In the genomic region with DNA sequence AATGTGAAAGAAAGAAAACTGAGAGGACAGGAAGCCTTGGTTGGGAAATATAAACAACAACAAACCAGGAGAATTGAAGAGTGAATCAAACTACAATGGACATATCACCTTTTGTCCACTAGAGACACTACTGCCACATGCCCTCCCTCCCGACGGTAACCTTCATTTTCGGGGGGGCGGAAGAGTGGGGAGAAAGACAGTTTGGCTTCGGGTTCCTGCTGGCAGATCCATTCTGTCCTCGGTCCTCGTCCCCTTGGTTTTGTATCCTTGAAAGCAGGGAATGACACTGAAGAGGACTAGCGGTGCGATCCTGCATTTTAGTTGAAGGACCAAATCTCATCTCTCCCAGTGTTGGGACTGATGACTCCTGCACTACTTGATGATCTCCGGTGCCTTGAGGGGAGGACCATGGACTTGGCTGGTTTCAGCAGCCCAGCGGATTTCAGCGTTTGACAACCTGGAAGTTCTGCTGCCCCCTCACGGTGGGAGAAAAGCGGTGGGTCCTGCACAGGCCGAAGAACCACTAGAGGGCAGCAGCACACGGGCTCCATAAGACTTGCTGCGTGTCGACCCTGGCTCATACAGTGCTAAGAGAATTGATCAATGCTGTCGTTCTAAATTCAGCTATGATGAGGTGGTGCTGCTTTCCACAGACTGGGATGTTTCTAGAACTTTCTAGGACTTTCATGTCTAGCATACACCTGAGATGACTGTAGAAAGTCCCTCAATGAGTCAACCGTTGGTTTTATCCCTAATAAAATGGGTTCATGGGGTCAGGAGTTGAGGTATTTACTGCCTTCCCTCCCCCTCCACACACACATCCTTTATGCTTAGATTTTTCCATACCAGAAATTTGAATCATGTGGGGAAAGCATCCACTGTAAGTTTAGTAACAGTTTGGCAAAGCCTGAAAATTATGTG, we compare ENCODE assay signal across 8 cellular contexts. TPM values are rescaled to one million over a fixed set of nuclear protein-coding genes. Genes with fewer than 3 reads are reported as not detected.
DNase-seq lines count a peak whose midpoint lies in the region; ATAC-seq, FAIRE-seq and TF ChIP-seq lines count a peak whose summit lies in the region.

No MANE protein-coding gene starts in this region.

- H3K4me1 Mint-ChIP-seq in progenitor cell of endocrine pancreas (ENCODE audit: low read depth) = no peaks in the 10 kb centered on the region

- ATAC-seq in HG02870 (IDR thresholded peaks at IDR 0.05; ENCODE audit: unreplicated experiment) (peak; percentile 94), heart right ventricle (peak; percentile 90 to 97 (median 95)), upper lobe of right lung (peak; percentile 99)

- no peak overlapping the region for H3K27ac Mint-ChIP-seq in progenitor cell of endocrine pancreas

- 2 to 4% (median 3%) methylated on average over 15 to 20 of the region's 20 CpGs for WGBS in adrenal gland, 4 donors
- 5 to 6% methylated on average over 20 of the region's 20 CpGs for WGBS in heart right ventricle, 2 donors

- intact Hi-C loops in adrenal gland (cut with DNase I) (loop anchor here in 1 of 2 donors (5.0 to 10.0 kb wide), 2 partner anchors 289 to 377 kb away; partner anchors contain the start of gene TMEM267), heart right ventricle (cut with DNase I) (loop anchor here in 9 of 10 donors (2.0 to 10.0 kb wide), 11 partner anchors 15 to 379 kb away; partner anchors contain the start of genes TMEM267 (in 1 of the 9) and ZNF131 (in 1 of the 9)), upper lobe of right lung (cut with DNase I) (no loop called here)

- peak; percentile 98 for FAIRE-seq in GM12892 (lab: Jason Lieb, UNC)

- H3K27ac ChIP-seq in adrenal gland (peak overlapping the region in 4 of 5 donors; percentile 36 to 82 (median 63)), heart right ventricle (peak overlapping the region in 9 of 10 donors; percentile 42 to 76 (median 53)), upper lobe of right lung (peak overlapping the region; percentile 3)

- TF ChIP-seq CTCF in adrenal gland (IDR thresholded peaks at IDR 0.05) (peak; percentile 99 to 100 (median 100)), heart right ventricle (IDR thresholded peaks at IDR 0.05) (peak; percentile 97 to 100 (median 100)), progenitor cell of endocrine pancreas (IDR thresholded peaks at IDR 0.05; ENCODE audit: unreplicated experiment) (peak; percentile 99), upper lobe of right lung (IDR thresholded peaks at IDR 0.05) (peak; percentile 98)

- H3K27me3 ChIP-seq in adrenal gland (no peaks in the 10 kb centered on the region), heart right ventricle (no peaks in the 10 kb centered on the region), upper lobe of right lung (no peaks in the 10 kb centered on the region)

- H3K4me1 ChIP-seq in adrenal gland (replicated peaks in 1 of 2) (peaks cover 0 to 7% of the 10 kb centered on the region in 2 donors), heart right ventricle (peaks cover 0 to 10% (median 5%) of the 10 kb centered on the region in 9 donors), upper lobe of right lung (no peaks in the 10 kb centered on the region)

- H3K9me3 Mint-ChIP-seq in progenitor cell of endocrine pancreas (ENCODE audit: low read depth) = no peaks in the 10 kb centered on the region

- H3K9me3 ChIP-seq in adrenal gland (replicated peaks in 1 of 3) (no peaks in the 10 kb centered on the region), heart right ventricle (no peaks in the 10 kb centered on the region), upper lobe of right lung (no peaks in the 10 kb centered on the region)

- TF ChIP-seq POLR2A in GM12892 (IDR thresholded peaks at IDR 0.05; ENCODE audit: low read depth, low read length) (no peak), adrenal gland (IDR thresholded peaks at IDR 0.05) (no peak)

- no peaks in the 10 kb centered on the region for H3K27me3 Mint-ChIP-seq in progenitor cell of endocrine pancreas

- H3K4me3 ChIP-seq in adrenal gland (peak overlapping the region in 3 of 4 donors; percentile 10 to 44 (median 16)), heart right ventricle (peak overlapping the region in 9 of 10 donors; percentile 26 to 58 (median 48)), upper lobe of right lung (peak overlapping the region; percentile 50)

- no peaks in the 10 kb centered on the region for H3K36me3 Mint-ChIP-seq in progenitor cell of endocrine pancreas (ENCODE audit: insufficient read depth)

- H3K4me3 Mint-ChIP-seq in progenitor cell of endocrine pancreas (ENCODE audit: low read depth) = peak overlapping the region; percentile 28

- no peaks in the 10 kb centered on the region for H3K36me3 ChIP-seq in adrenal gland (replicated peaks in 1 of 2)
- H3K36me3 ChIP-seq in heart right ventricle = peaks cover 0 to 4% (median 0%) of the 10 kb centered on the region in 9 donors
- H3K36me3 ChIP-seq in upper lobe of right lung = no peaks in the 10 kb centered on the region

- DNase-seq in GM12892 (ENCODE audit: insufficient read length) (peak; percentile 67), NCI-H1436 treated with DMSO at 0.1 percent for 48 hours (lab: John Stamatoyannopoulos, UW) (peak; percentile 85), T follicular helper cell (ENCODE audit: low read depth) (peak; percentile 83), adrenal gland (peak; percentile 88 to 96 (median 94)), heart right ventricle (peak; percentile 87 to 90), progenitor cell of endocrine pancreas (ENCODE audit: low spot score, unreplicated experiment) (peak; percentile 83), upper lobe of right lung (peak; percentile 90)

RNA-seq across cellular contexts. Expression of gene ZNF131, which starts 15.1 kb away (rescaled TPM):
- polyA plus RNA-seq in GM12892 (2012; ENCODE audit: missing spikeins) = 26.1 TPM
- total RNA-seq in adrenal gland = 10 to 100 TPM; 11.8 to 38.3 (median 26.6) TPM
- polyA plus RNA-seq in adrenal gland = 10 to 100 TPM; 32.1 to 60.9 (median 50.2) TPM
- total RNA-seq in heart right ventricle = 10 to 100 TPM; 13.4 to 20.6 (median 16.8) TPM
- 10 to 100 TPM in 1 of 2 donors, 1 to 10 TPM in 1; 9.5 to 40.5 TPM for polyA plus RNA-seq in heart right ventricle
- total RNA-seq in progenitor cell of endocrine pancreas = 46.9 and 54.7 TPM in 2 replicates
- 26.9 TPM for total RNA-seq in upper lobe of right lung

Comparison
In these comparisons a context has a peak if more than half of its experiments do, and no peak if none do; other contexts are left out.
1. Peak in every context shown above with its lines: DNase-seq, ATAC-seq, H3K4me3 ChIP-seq and H3K27ac ChIP-seq.
2. H3K27ac ChIP-seq: peak in every context shown above with its lines; median percentile 63 in adrenal gland; 53 in heart right ventricle; 3 in upper lobe of right lung.